ENCODE assay signal across 21 cellular contexts in genomic region chr2:105522645-105523044, GRCh38.
DNase-seq lines count a peak whose midpoint lies in the region; ATAC-seq and TF ChIP-seq lines count a peak whose summit lies in the region.
"Had no signal": no experiment of that assay in that cellular context is flagged by ENCODE, and none has a peak within 500 bp of the region (broad histone marks: within the 10 kb centered on the region; RNA-seq: fewer than 3 reads in every experiment).

No MANE protein-coding gene starts in this region.

- H3K36me3 Mint-ChIP-seq in neural progenitor cell, result no peaks in the 10 kb centered on the region
- H3K36me3 Mint-ChIP-seq: CD14-positive monocyte had no signal

- no peaks in the 10 kb centered on the region for H3K9me3 ChIP-seq in neural progenitor cell (ENCODE audit: low read depth)
- H3K9me3 ChIP-seq: SK-N-SH had no signal

- peaks cover 7% of the 10 kb centered on the region for H3K27me3 Mint-ChIP-seq in neural progenitor cell (ENCODE audit: insufficient read depth, low read depth)
- H3K27me3 Mint-ChIP-seq: B cell had no signal

- H3K4me1 ChIP-seq in neural progenitor cell, result no peaks in the 10 kb centered on the region

- DNase-seq in HFF-Myc (ENCODE audit: extremely low read depth, low read depth), result peak; percentile 53
- DNase-seq in RPMI8226, result peak; percentile 61
- peak; percentile 20 for DNase-seq in kidney tubule cell (ENCODE audit: low spot score)
- no peak for DNase-seq in neural progenitor cell (ENCODE audit: low spot score)
- DNase-seq in activated T-cell treated with anti-CD3 and anti-CD28 coated beads for 4 hours, result no peak
- DNase-seq in stimulated activated CD4-positive, alpha-beta T cell treated with anti-CD3 and anti-CD28 coated beads, Interleukin-4, amount 100 ng/mL, for 4 hours, result no peak
- no peak for DNase-seq in mesenteric fat pad (ENCODE audit: low spot score)
- no peak for DNase-seq in left colon
- DNase-seq: EL, KBM-7, NCI-H1105, NCI-H2081, NCI-H2171, NCI-H446, NCI-H526, PC-3, SHP77 treated with DMSO at 0.1 percent for 48 hours, SK-N-SH had no signal

- ATAC-seq in left colon, result no peak
- ATAC-seq: PC-3 had no signal

- peaks cover 2% of the 10 kb centered on the region for H3K9me3 Mint-ChIP-seq in neural progenitor cell

- no peak overlapping the region for H3K27ac ChIP-seq in neural progenitor cell
- H3K27ac ChIP-seq: RWPE1 had no signal

- intact Hi-C loops in left colon (cut with DNase I, micrococcal nuclease), result no loop called here

- H3K4me1 Mint-ChIP-seq in neural progenitor cell, result no peaks in the 10 kb centered on the region
- H3K4me1 Mint-ChIP-seq: B cell had no signal

- no peaks in the 10 kb centered on the region for H3K79me2 ChIP-seq in neural progenitor cell (ENCODE audit: low read depth)

- H3K27ac Mint-ChIP-seq in neural progenitor cell, result no peak overlapping the region
- H3K27ac Mint-ChIP-seq: B cell, CD14-positive monocyte had no signal

- no peak overlapping the region for H2AFZ ChIP-seq in neural progenitor cell (replicated peaks)

- H3K4me3 Mint-ChIP-seq in neural progenitor cell, result peak overlapping the region; percentile 46
- H3K4me3 Mint-ChIP-seq: B cell, CD14-positive monocyte had no signal

- H3K27me3 ChIP-seq in neural progenitor cell, result no peaks in the 10 kb centered on the region

- no peak overlapping the region for H3K9ac ChIP-seq in neural progenitor cell
- H3K9ac ChIP-seq: SK-N-SH had no signal

- TF ChIP-seq CTCF in HFF-Myc (IDR thresholded peaks at IDR 0.05; ENCODE audit: low read depth, low read length, missing control alignments), result no peak
- TF ChIP-seq CTCF in neural progenitor cell (IDR thresholded peaks at IDR 0.05), result no peak

- H4K20me1 ChIP-seq in neural progenitor cell (ENCODE audit: low read depth), result no peaks in the 10 kb centered on the region

- no peak overlapping the region for H3K4me2 ChIP-seq in neural progenitor cell
- H3K4me2 ChIP-seq: SK-N-SH had no signal

- no peaks in the 10 kb centered on the region for H3K36me3 ChIP-seq in neural progenitor cell

- H3K4me3 ChIP-seq in HFF-Myc (replicated peaks; ENCODE audit: low read depth, low read length) (no peak overlapping the region), neural progenitor cell (no peak overlapping the region)

- H3F3A ChIP-seq in neural progenitor cell (ENCODE audit: low read depth), result no peaks in the 10 kb centered on the region

Comparison
In these comparisons a context has a peak if more than half of its experiments do, and no peak if none do; other contexts are left out.
1. DNase-seq: peak in HFF-Myc (single experiment), RPMI8226 (single experiment) and kidney tubule cell (single experiment); none in neural progenitor cell (single experiment), activated T-cell treated with anti-CD3 and anti-CD28 coated beads for 4 hours (single experiment), stimulated activated CD4-positive, alpha-beta T cell treated with anti-CD3 and anti-CD28 coated beads, Interleukin-4, amount 100 ng/mL, for 4 hours (0 of 2), mesenteric fat pad (single experiment) and left colon (0 of 2).